Comparison of ENCODE assay signal across 11 cellular contexts in genomic region chr16:53150769-53151168, GRCh38.
"Had no signal": no experiment of that assay in that cellular context is flagged by ENCODE, and none has a peak within 500 bp of the region (broad histone marks: within the 10 kb centered on the region; RNA-seq: fewer than 3 reads in every experiment).

No MANE protein-coding gene starts in this region.

- H2AFZ ChIP-seq: GM23248, GM23338 had no signal

- H3K9ac ChIP-seq: GM23248 had no signal

- FAIRE-seq: H1, H54 had no signal

- H3K4me2 ChIP-seq: GM23338 had no signal

- H3K36me3 ChIP-seq: HAP-1 had no signal

- H3K4me3 ChIP-seq: GM23248, GM23338, HAP-1 had no signal

- DNase-seq: GM23248, GOT3, H7, H9, HCEC 1CT, HFFc6 had no signal

- ATAC-seq: GM23338, HCT116 had no signal

- H3K27ac ChIP-seq: GM23248 had no signal

- H3K4me1 ChIP-seq: HAP-1 had no signal
